Comparison of ENCODE assay signal across 17 cellular contexts in the genomic region with DNA sequence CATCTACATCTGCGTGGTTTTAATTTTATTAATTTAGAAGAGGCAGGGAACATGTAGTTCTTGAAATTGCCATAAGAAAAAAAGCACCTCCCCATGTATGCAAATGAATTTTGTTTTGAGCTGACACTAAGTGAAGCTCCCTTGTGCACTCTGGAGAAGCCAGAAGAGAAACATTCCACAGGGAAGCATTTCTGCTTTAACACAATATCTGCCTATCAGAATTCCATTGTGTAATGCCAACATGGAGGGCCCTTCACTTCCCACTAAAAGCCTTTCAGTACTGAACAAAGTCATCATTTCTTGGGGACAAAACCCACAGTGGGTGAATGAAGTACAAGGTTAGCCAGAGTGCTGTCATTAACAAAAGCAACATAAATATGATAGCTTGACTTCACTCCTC. TPM values are rescaled to one million over a fixed set of nuclear protein-coding genes. Genes with fewer than 3 reads are reported as not detected.
DNase-seq lines count a peak whose midpoint lies in the region; ATAC-seq and TF ChIP-seq lines count a peak whose summit lies in the region.
"Had no signal": no experiment of that assay in that cellular context is flagged by ENCODE, and none has a peak within 500 bp of the region (broad histone marks: within the 10 kb centered on the region; RNA-seq: fewer than 3 reads in every experiment).

No MANE protein-coding gene starts in this region.

- no peak for TF ChIP-seq RAD21 in IMR-90 (IDR thresholded peaks at IDR 0.05; ENCODE audit: low read length)

- TF ChIP-seq POLR2A in IMR-90 (IDR thresholded peaks at IDR 0.05; ENCODE audit: low read depth, low read length) (no peak), thyroid gland (IDR thresholded peaks at IDR 0.05) (no peak)

- H3K23ac ChIP-seq in IMR-90 (ENCODE audit: low read depth, low read length) = peak overlapping the region; percentile 68; the same call in 1 of the 2 replicates

- H3K9ac ChIP-seq in IMR-90 (ENCODE audit: low read depth, low read length) = no peak overlapping the region

- H3K9me3 ChIP-seq in IMR-90 (ENCODE audit: control insufficient read depth, insufficient read depth, low read length) = no peaks in the 10 kb centered on the region
- no peaks in the 10 kb centered on the region for H3K9me3 ChIP-seq in thyroid gland
- H3K9me3 ChIP-seq: BE2C, Peyer's patch had no signal

- H3K4me3 ChIP-seq in IMR-90 (ENCODE audit: insufficient read depth, low read depth, low read length) = no peak overlapping the region
- no peak overlapping the region for H3K4me3 ChIP-seq in fibroblast of the aortic adventitia (ENCODE audit: low read depth, low read length)
- H3K4me3 ChIP-seq in thyroid gland (replicated peaks in 1 of 3) = no peak overlapping the region
- H3K4me3 ChIP-seq: Peyer's patch had no signal

- H2AFZ ChIP-seq in IMR-90 (replicated peaks; ENCODE audit: low read length, poor library complexity) = peak overlapping the region; percentile 19

- no peak overlapping the region for H3K56ac ChIP-seq in IMR-90 (ENCODE audit: extremely low read depth, insufficient read depth, low read length)

- CTCF ChIA-PET in IMR-90 (lab: Yijun Ruan, JAX) = interaction anchor here (0.6 kb wide), 2 partner anchors 8 to 13 kb away, joined by 3 read pairs; no protein-coding TSS in a partner anchor
- CTCF ChIA-PET in HEK293T (lab: Yijun Ruan, JAX) = interaction anchor here (0.6 kb wide), 1 partner anchor 627 kb away, joined by 3 read pairs; no protein-coding TSS in a partner anchor

- WGBS in IMR-90 (ENCODE audit: extremely low coverage in 2 of 2, insufficient read length in 1 of 2), 2 experiments = no CpG with 5 or more reads among the region's 1 CpG
- WGBS in thyroid gland, 2 donors = 80 to 91% methylated on average over 1 of the region's 1 CpG

- POLR2A ChIA-PET in IMR-90 (lab: Charles Lee; ENCODE audit: unreplicated experiment) = no interaction called here
- POLR2A ChIA-PET in HEK293T (lab: Yijun Ruan, JAX) = no interaction called here

- 0 out of 2 replicates have a peak overlapping the region, but pooled peaks have one; percentile 38 for H2AK5ac ChIP-seq in IMR-90 (ENCODE audit: low read depth, low read length)

- peak overlapping the region; percentile 71 for H2BK5ac ChIP-seq in IMR-90 (ENCODE audit: low read depth, low read length, poor library complexity, severe bottlenecking)

- in situ Hi-C loops in IMR-90 (cut with MboI; ENCODE audit: low sequenced_read_pairs) = no loop called here

- DNase-seq in IMR-90 (peak; percentile 8), amniotic epithelial cell (ENCODE audit: low read depth) (peak; percentile 50), fibroblast of the aortic adventitia (ENCODE audit: low read depth) (peak; percentile 39), sciatic nerve (ENCODE audit: low spot score) (no peak), thyroid gland (no peak), NCI-H2227 (lab: John Stamatoyannopoulos, UW; ENCODE audit: unreplicated experiment) (no peak), HEK293T (ENCODE audit: extremely low spot score) (no peak)
- DNase-seq in effector CD8-positive, alpha-beta T cell (lab: John Stamatoyannopoulos, UW) = no peak
- DNase-seq: activated CD4-positive, CD25-positive, alpha-beta regulatory T cell treated with anti-CD3 and anti-CD28 coated beads, Interleukin-2, amount 50 U/mL, for 72 hours; activated CD8-positive, alpha-beta memory T cell treated with anti-CD3 and anti-CD28 coated beads, Interleukin-2, amount 50 U/mL, for 48 hours; activated naive CD4-positive, alpha-beta T cell treated with anti-CD3 and anti-CD28 coated beads, Interleukin-2, amount 10 ng/mL, durations not matched to agents 7 days and 5 days; BE2C; DMS 273 treated with DMSO at 0.1 percent for 48 hours; NCI-H1417 treated with DMSO at 0.1 percent for 48 hours; NCI-H69; Peyer's patch; small intestine had no signal

- peak overlapping the region; percentile 52; the same call in 1 of the 2 replicates for H4K5ac ChIP-seq in IMR-90 (ENCODE audit: low read depth, low read length)

- peak overlapping the region in 1 of 2 experiments; percentile 83; a peak in 2 of 4 replicates for H4K8ac ChIP-seq in IMR-90 (ENCODE audit: low read depth in 2 of 2, low read length in 2 of 2)

- no peak overlapping the region for H2BK15ac ChIP-seq in IMR-90 (ENCODE audit: low read depth, low read length)

- H3K4me1 ChIP-seq in IMR-90 (ENCODE audit: control insufficient read depth, insufficient read depth, low read length) (peaks cover 2% of the 10 kb centered on the region; the same call in 1 of the 2 replicates), thyroid gland (no peaks in the 10 kb centered on the region)
- H3K4me1 ChIP-seq: BE2C, Peyer's patch had no signal

- ATAC-seq in IMR-90 (ENCODE audit: low read depth) (peak; percentile 51), sciatic nerve (peak; percentile 30)

- H3K4ac ChIP-seq in IMR-90 (ENCODE audit: low read depth, low read length) = peak overlapping the region; percentile 37; the same call in 1 of the 2 replicates

- H2BK20ac ChIP-seq in IMR-90 (ENCODE audit: low read depth, low read length) = peak overlapping the region; percentile 48

- peak overlapping the region; percentile 72; the same call in 1 of the 2 replicates for H3K18ac ChIP-seq in IMR-90 (ENCODE audit: low read depth, low read length)

- TF ChIP-seq CTCF in IMR-90 (conservative IDR thresholded peaks at IDR 0.05; ENCODE audit: low read depth, low read length) = no peak
- TF ChIP-seq CTCF in fibroblast of the aortic adventitia (IDR thresholded peaks at IDR 0.05; ENCODE audit: insufficient read depth, low read length) = no peak
- no peak for TF ChIP-seq CTCF in thyroid gland (IDR thresholded peaks at IDR 0.05)

- dilution Hi-C loops in IMR-90 (cut with HindIII; ENCODE audit: low sequenced_read_pairs, unreplicated experiment) = no loop called here

- H3K14ac ChIP-seq in IMR-90 (replicated peaks; ENCODE audit: low read depth, low read length) = peak overlapping the region; percentile 90; the same call in 1 of the 2 replicates

- peak overlapping the region; percentile 19; the same call in 1 of the 2 replicates for H4K91ac ChIP-seq in IMR-90 (ENCODE audit: insufficient read depth, low read depth, low read length)

- no peak overlapping the region for H3K27ac ChIP-seq in IMR-90 (ENCODE audit: insufficient read depth, low read length)
- peak overlapping the region in 1 of 3 donors; percentile 6 for H3K27ac ChIP-seq in thyroid gland
- H3K27ac ChIP-seq: Peyer's patch had no signal

- no TSS peak for BruUV-seq in IMR-90 (replicated peaks; lab: Mats Ljungman, UMichigan)

- no peaks in the 10 kb centered on the region for H4K20me1 ChIP-seq in IMR-90 (ENCODE audit: insufficient read depth, low read length)

- intact Hi-C loops in IMR-90 (cut with micrococcal nuclease) (no loop called here), sciatic nerve (cut with DNase I) (no loop called here), thyroid gland (cut with DNase I) (no loop called here)

- H3K36me3 ChIP-seq in IMR-90 (ENCODE audit: control insufficient read depth, insufficient read depth, low read length) (no peaks in the 10 kb centered on the region), thyroid gland (no peaks in the 10 kb centered on the region)
- H3K36me3 ChIP-seq: BE2C had no signal

- H3K4me2 ChIP-seq in IMR-90 (ENCODE audit: low read depth, low read length) = no peak overlapping the region

- H3K9me1 ChIP-seq in IMR-90 (ENCODE audit: insufficient read depth, low read length) = peaks cover 4% of the 10 kb centered on the region; the same call in 1 of the 2 replicates

- H2BK120ac ChIP-seq in IMR-90 (ENCODE audit: low read depth, low read length) = peak overlapping the region; percentile 68

- H3K27me3 ChIP-seq in IMR-90 (ENCODE audit: control insufficient read depth, insufficient read depth, low read length) = no peaks in the 10 kb centered on the region
- no peaks in the 10 kb centered on the region for H3K27me3 ChIP-seq in thyroid gland
- H3K27me3 ChIP-seq: BE2C, Peyer's patch had no signal

- H3K79me1 ChIP-seq in IMR-90 (ENCODE audit: low read depth in 1 of 2, low read length in 2 of 2) = no peaks in the 10 kb centered on the region; a peak in 1 of 4 replicates

- no peak overlapping the region for H2AK9ac ChIP-seq in IMR-90 (replicated peaks; ENCODE audit: low read depth, low read length, poor library complexity)

TF ChIP-seq in IMR-90, 13 proteins besides CTCF, POLR2A, EP300 and RAD21 (continues in another document):
- TF ChIP-seq MAFK (IDR thresholded peaks at IDR 0.05; ENCODE audit: low read depth, low read length) (no peak), MXI1 (IDR thresholded peaks at IDR 0.05; ENCODE audit: borderline replicate concordance, low read depth, low read length) (no peak), CHD1 (IDR thresholded peaks at IDR 0.05; ENCODE audit: low read depth, low read length) (no peak), NFE2L2 (IDR thresholded peaks at IDR 0.05; ENCODE audit: low read depth, low read length) (no peak), RCOR1 (IDR thresholded peaks at IDR 0.05; ENCODE audit: insufficient replicate concordance, low read length) (no peak)

TF ChIP-seq in HEK293T, 16 proteins besides CTCF, POLR2A, EP300 and RAD21 (continues in another document):
- no peak for TF ChIP-seq FOXK2 (IDR thresholded peaks at IDR 0.05)
- no peak for TF ChIP-seq ARNT (IDR thresholded peaks at IDR 0.05)
- no peak for TF ChIP-seq ZNF384 (IDR thresholded peaks at IDR 0.05)
- no peak for TF ChIP-seq LEF1 (IDR thresholded peaks at IDR 0.05; ENCODE audit: borderline replicate concordance)
- TF ChIP-seq SUZ12 (IDR thresholded peaks at IDR 0.05) = no peak
- TF ChIP-seq FOXA1 (IDR thresholded peaks at IDR 0.05) = no peak
- TF ChIP-seq SP1 (IDR thresholded peaks at IDR 0.05) = no peak
- TF ChIP-seq TARDBP (IDR thresholded peaks at IDR 0.05) = no peak
- no peak for TF ChIP-seq HDGF (IDR thresholded peaks at IDR 0.05; ENCODE audit: borderline replicate concordance)
- TF ChIP-seq CTBP1 (IDR thresholded peaks at IDR 0.05; ENCODE audit: borderline replicate concordance) = no peak
- TF ChIP-seq FOXM1 (IDR thresholded peaks at IDR 0.05; ENCODE audit: borderline replicate concordance) = no peak
- no peak for TF ChIP-seq BHLHE40 (IDR thresholded peaks at IDR 0.05; ENCODE audit: borderline replicate concordance)

RNA-seq across cellular contexts. Expression of gene PRELID2, which starts 59.7 kb away (rescaled TPM):
- 8.6 and 13.9 TPM in 2 replicates for total RNA-seq in IMR-90 (2012; rRNA removed)
- polyA plus RNA-seq in IMR-90 (2012; rRNA removed) = 4.5 and 4.9 TPM in 2 replicates
- polyA plus RNA-seq in IMR-90 (2012; cell fraction: cytosol; rRNA removed) = 0.87 and 1.1 TPM in 2 replicates
- polyA plus RNA-seq in IMR-90 (2012; cell fraction: nucleus; rRNA removed; ENCODE audit: low replicate concordance) = 0.63 and 2.5 TPM in 2 replicates
- 12.3 and 35.4 TPM in 2 replicates for total RNA-seq in fibroblast of the aortic adventitia (ENCODE audit: low replicate concordance)
- 22.4 TPM for total RNA-seq in sciatic nerve
- total RNA-seq in thyroid gland = 10 to 100 TPM; 11.5 to 27.9 (median 21.4) TPM

Comparison
In these comparisons a context has a peak if more than half of its experiments do, and no peak if none do; other contexts are left out.
1. DNase-seq: peak in IMR-90 (single experiment), amniotic epithelial cell (single experiment) and fibroblast of the aortic adventitia (single experiment); none in sciatic nerve (single experiment), thyroid gland (0 of 2), NCI-H2227 (single experiment), HEK293T (single experiment) and effector CD8-positive, alpha-beta T cell (single experiment).